In the genomic region with DNA sequence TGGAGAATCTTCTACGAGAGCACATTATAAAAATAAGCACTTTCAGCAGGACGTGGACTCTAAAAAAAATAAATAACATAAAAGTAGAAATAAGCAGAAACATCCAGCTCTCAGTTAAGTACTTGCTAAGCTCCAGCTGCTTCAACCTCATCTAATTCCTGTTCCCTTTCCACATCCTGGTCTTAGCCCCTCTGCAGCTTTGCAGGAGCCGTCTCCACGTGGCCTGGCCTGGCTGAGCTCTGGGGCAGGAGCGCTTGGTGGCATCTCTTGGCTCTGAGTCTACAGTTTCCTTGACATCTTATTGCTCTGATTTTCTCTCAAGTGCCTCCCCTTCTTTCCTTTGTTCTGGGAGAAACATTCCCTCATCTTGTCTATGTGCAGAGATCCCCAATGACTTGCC, we compare ENCODE assay signal across 18 cellular contexts.
"Had no signal": no experiment of that assay in that cellular context is flagged by ENCODE, and none has a peak within 500 bp of the region (broad histone marks: within the 10 kb centered on the region; RNA-seq: fewer than 3 reads in every experiment).

No MANE protein-coding gene starts in this region.

- H3K27me3 Mint-ChIP-seq: activated naive CD8-positive, alpha-beta T cell treated with anti-CD3 and anti-CD28 coated beads, Interleukin-2, amount 50 U/mL, for 24 hours had no signal

- H3K27me3 ChIP-seq: gastrocnemius medialis, right lobe of liver, vagina had no signal

- DNase-seq: activated CD4-positive, alpha-beta T cell treated with anti-CD3 and anti-CD28 coated beads for 48 hours; activated naive CD4-positive, alpha-beta T cell treated with Interleukin-2 at 50 U/mL for 16 hours; activated naive CD8-positive, alpha-beta T cell treated with anti-CD3 and anti-CD28 coated beads, Interleukin-2, amount 50 U/mL, for 24 hours; effector CD8-positive, alpha-beta T cell; kidney; right lobe of liver; stimulated activated CD4-positive, alpha-beta T cell treated with anti-CD3 and anti-CD28 coated beads, Interleukin-12 subunit alpha, Interleukin-12 subunit beta, amount 100 ng/mL, for 4 hours; stimulated activated naive CD4-positive, alpha-beta T cell treated with Interleukin-2 at 50 U/mL for 16 hours had no signal

- H3K9me3 Mint-ChIP-seq: activated naive CD8-positive, alpha-beta T cell treated with anti-CD3 and anti-CD28 coated beads, Interleukin-2, amount 50 U/mL, for 24 hours; activated T-helper 1 cell treated with anti-CD3 and anti-CD28 coated beads, Interleukin-12 subunit alpha, Interleukin-12 subunit beta, Interleukin-2, Interleukin-4 antibody, amounts not matched to agents 30 ng/mL and 10 ng/mL and 1 ng/mL, durations not matched to agents 14 hours and 24 hours and 36 hours; T-helper 1 cell treated with Interleukin-12 subunit alpha and Interleukin-12 subunit beta and Interleukin-4 antibody, amounts not matched to agents 30 μg/mL and 1 μg/mL, for 36 hours; WTC11 had no signal

- H3K4me3 ChIP-seq: coronary artery, gastrocnemius medialis, left ventricle myocardium inferior, right lobe of liver, thoracic aorta, vagina had no signal

- H3K27ac ChIP-seq: coronary artery, gastrocnemius medialis, left ventricle myocardium inferior, right lobe of liver, thoracic aorta, vagina had no signal

- H3K4me3 Mint-ChIP-seq: activated naive CD8-positive, alpha-beta T cell treated with anti-CD3 and anti-CD28 coated beads, Interleukin-2, amount 50 U/mL, for 24 hours; activated T-helper 1 cell treated with anti-CD3 and anti-CD28 coated beads, Interleukin-12 subunit alpha, Interleukin-12 subunit beta, Interleukin-2, Interleukin-4 antibody, amounts not matched to agents 30 ng/mL and 10 ng/mL and 1 ng/mL, durations not matched to agents 14 hours and 24 hours and 36 hours; T-helper 1 cell treated with Interleukin-12 subunit alpha and Interleukin-12 subunit beta and Interleukin-4 antibody, amounts not matched to agents 30 μg/mL and 1 μg/mL, for 36 hours; WTC11 had no signal

- H3K36me3 Mint-ChIP-seq: WTC11 had no signal

- ATAC-seq: activated naive CD8-positive, alpha-beta T cell treated with anti-CD3 and anti-CD28 coated beads, Interleukin-2, amount 50 U/mL, for 24 hours; gastrocnemius medialis; right lobe of liver; WTC11 had no signal

- H3K36me3 ChIP-seq: gastrocnemius medialis, left ventricle myocardium inferior, right lobe of liver, thoracic aorta, vagina had no signal

- H3K9me3 ChIP-seq: gastrocnemius medialis, left ventricle myocardium inferior, right lobe of liver, thoracic aorta, vagina had no signal

- H3K27ac Mint-ChIP-seq: activated naive CD8-positive, alpha-beta T cell treated with anti-CD3 and anti-CD28 coated beads, Interleukin-2, amount 50 U/mL, for 24 hours; activated T-helper 1 cell treated with anti-CD3 and anti-CD28 coated beads, Interleukin-12 subunit alpha, Interleukin-12 subunit beta, Interleukin-2, Interleukin-4 antibody, amounts not matched to agents 30 ng/mL and 10 ng/mL and 1 ng/mL, durations not matched to agents 14 hours and 24 hours and 36 hours; progenitor cell of endocrine pancreas; T-helper 1 cell treated with Interleukin-12 subunit alpha and Interleukin-12 subunit beta and Interleukin-4 antibody, amounts not matched to agents 30 μg/mL and 1 μg/mL, for 36 hours; WTC11 had no signal

- FAIRE-seq: astrocyte, kidney had no signal
